Comparison of ENCODE assay signal across 32 cellular contexts in the genomic region with DNA sequence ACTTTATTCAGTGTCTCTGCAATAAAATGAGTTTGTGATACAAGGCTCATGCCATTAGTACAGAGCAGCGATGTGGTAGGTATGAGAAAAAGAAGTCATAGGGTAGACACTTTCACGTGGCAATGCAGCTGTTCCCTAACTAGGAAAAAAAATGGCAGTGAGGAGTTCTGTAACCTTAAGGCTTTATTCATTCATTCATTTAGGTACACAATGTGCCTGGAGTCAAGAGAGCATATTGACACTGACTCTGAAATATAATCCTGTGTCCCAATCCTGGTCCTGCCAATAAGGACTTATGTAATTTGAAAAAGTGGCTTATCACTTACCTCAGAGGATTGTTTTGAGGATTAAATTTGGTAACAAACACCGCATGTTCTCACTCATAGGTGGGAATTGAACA.
"Had no signal": no experiment of that assay in that cellular context is flagged by ENCODE, and none has a peak within 500 bp of the region (broad histone marks: within the 10 kb centered on the region; RNA-seq: fewer than 3 reads in every experiment).

No MANE protein-coding gene starts in this region.

- ATAC-seq: activated CD4-positive, alpha-beta T cell treated with anti-CD3 and anti-CD28 coated beads for 36 hours; activated CD8-positive, alpha-beta memory T cell treated with anti-CD3 and anti-CD28 coated beads, Interleukin-2, amount 10 ng/mL, durations not matched to agents 7 days and 5 days; activated CD8-positive, alpha-beta T cell treated with anti-CD3 and anti-CD28 coated beads, Interleukin-2, amount 10 ng/mL, durations not matched to agents 7 days and 5 days; activated naive CD8-positive, alpha-beta T cell treated with anti-CD3 and anti-CD28 coated beads, Interleukin-2, amount 50 U/mL, for 24 hours; body of pancreas; effector memory CD8-positive, alpha-beta T cell; foreskin keratinocyte had no signal

- H3K36me3 Mint-ChIP-seq: activated CD4-positive, alpha-beta memory T cell treated with anti-CD3 and anti-CD28 coated beads for 36 hours; activated CD8-positive, alpha-beta memory T cell treated with anti-CD3 and anti-CD28 coated beads, Interleukin-2, amount 10 ng/mL, durations not matched to agents 7 days and 5 days; activated naive CD8-positive, alpha-beta T cell treated with anti-CD3 and anti-CD28 coated beads for 36 hours had no signal

- DNase-seq: activated CD4-positive, alpha-beta memory T cell treated with anti-CD3 and anti-CD28 coated beads for 36 hours; activated CD4-positive, alpha-beta T cell treated with anti-CD3 and anti-CD28 coated beads for 36 hours; activated CD4-positive, alpha-beta T cell treated with anti-CD3 and anti-CD28 coated beads, Interleukin-2, amount 10 ng/mL, durations not matched to agents 24 days and 14 days; activated CD4-positive, CD25-positive, alpha-beta regulatory T cell; activated CD4-positive, CD25-positive, alpha-beta regulatory T cell treated with anti-CD3 and anti-CD28 coated beads, Interleukin-2, amount 50 U/mL, for 72 hours; activated CD8-positive, alpha-beta memory T cell treated with anti-CD3 and anti-CD28 coated beads, Interleukin-2, amount 10 ng/mL, durations not matched to agents 7 days and 5 days; activated CD8-positive, alpha-beta memory T cell treated with anti-CD3 and anti-CD28 coated beads, Interleukin-2, amount 50 U/mL, for 4 hours; activated CD8-positive, alpha-beta T cell treated with anti-CD3 and anti-CD28 coated beads, Interleukin-2, amount 10 ng/mL, durations not matched to agents 7 days and 5 days; activated effector memory CD4-positive, alpha-beta T cell treated with anti-CD3 and anti-CD28 coated beads, Interleukin-2, amount 50 U/mL, for 16 hours; activated naive CD4-positive, alpha-beta T cell treated with anti-CD3 and anti-CD28 coated beads for 36 hours; activated naive CD8-positive, alpha-beta T cell treated with anti-CD3 and anti-CD28 coated beads for 36 hours; activated naive CD8-positive, alpha-beta T cell treated with anti-CD3 and anti-CD28 coated beads, Interleukin-2, amount 50 U/mL, for 24 hours; activated T-cell treated with anti-CD3 and anti-CD28 coated beads, Interleukin-2, amount 50 U/mL, for 1 hour; activated T-cell treated with anti-CD3 and anti-CD28 coated beads, Interleukin-2, amount 50 U/mL, for 48 hours; adrenal gland; amygdala; aorta; body of pancreas; caudate nucleus; cortex of kidney; dermis blood vessel endothelial cell; effector CD4-positive, alpha-beta T cell; effector memory CD8-positive, alpha-beta T cell; erythroblast; foreskin keratinocyte; gastrocnemius medialis; glutamatergic neuron; heart left ventricle had no signal

- H3K9me3 Mint-ChIP-seq: activated CD4-positive, alpha-beta memory T cell treated with anti-CD3 and anti-CD28 coated beads for 36 hours; activated CD4-positive, alpha-beta T cell treated with anti-CD3 and anti-CD28 coated beads, Interleukin-2, amount 10 ng/mL, durations not matched to agents 24 days and 14 days; activated naive CD4-positive, alpha-beta T cell treated with anti-CD3 and anti-CD28 coated beads for 36 hours; activated naive CD4-positive, alpha-beta T cell treated with anti-CD3 and anti-CD28 coated beads, Interleukin-2, amount 50 U/mL, for 24 hours; activated naive CD8-positive, alpha-beta T cell treated with anti-CD3 and anti-CD28 coated beads for 36 hours; activated naive CD8-positive, alpha-beta T cell treated with anti-CD3 and anti-CD28 coated beads, Interleukin-2, amount 50 U/mL, for 24 hours; activated T-helper 1 cell treated with anti-CD3 and anti-CD28 coated beads, Interleukin-12 subunit alpha, Interleukin-12 subunit beta, Interleukin-2, Interleukin-4 antibody, amounts not matched to agents 30 ng/mL and 10 ng/mL and 1 ng/mL, durations not matched to agents 14 hours and 24 hours and 36 hours; activated T-helper 2 cell treated with anti-CD3 and anti-CD28 coated beads, Interferon-gamma antibody, Interleukin-2, Interleukin-4, amounts not matched to agents 10 μg/mL and 5 μg/mL and 100 μg/mL, durations not matched to agents 14 hours and 24 hours and 36 hours; effector memory CD8-positive, alpha-beta T cell; T-helper 2 cell treated with Interferon-gamma antibody and Interleukin-4, amounts not matched to agents 5 μg/mL and 100 μg/mL, for 36 hours had no signal

- H3K27ac Mint-ChIP-seq: activated CD4-positive, alpha-beta memory T cell treated with anti-CD3 and anti-CD28 coated beads for 36 hours; activated CD4-positive, alpha-beta T cell treated with anti-CD3 and anti-CD28 coated beads for 36 hours; activated CD4-positive, alpha-beta T cell treated with anti-CD3 and anti-CD28 coated beads, Interleukin-2, amount 10 ng/mL, durations not matched to agents 24 days and 14 days; activated CD8-positive, alpha-beta memory T cell treated with anti-CD3 and anti-CD28 coated beads, Interleukin-2, amount 10 ng/mL, durations not matched to agents 7 days and 5 days; activated CD8-positive, alpha-beta T cell treated with anti-CD3 and anti-CD28 coated beads, Interleukin-2, amount 10 ng/mL, durations not matched to agents 7 days and 5 days; activated naive CD4-positive, alpha-beta T cell treated with anti-CD3 and anti-CD28 coated beads for 36 hours; activated naive CD4-positive, alpha-beta T cell treated with anti-CD3 and anti-CD28 coated beads, Interleukin-2, amount 50 U/mL, for 24 hours; activated naive CD8-positive, alpha-beta T cell treated with anti-CD3 and anti-CD28 coated beads for 36 hours; activated naive CD8-positive, alpha-beta T cell treated with anti-CD3 and anti-CD28 coated beads, Interleukin-2, amount 50 U/mL, for 24 hours; activated T-helper 1 cell treated with anti-CD3 and anti-CD28 coated beads, Interleukin-12 subunit alpha, Interleukin-12 subunit beta, Interleukin-2, Interleukin-4 antibody, amounts not matched to agents 30 ng/mL and 10 ng/mL and 1 ng/mL, durations not matched to agents 14 hours and 24 hours and 36 hours; activated T-helper 2 cell treated with anti-CD3 and anti-CD28 coated beads, Interferon-gamma antibody, Interleukin-2, Interleukin-4, amounts not matched to agents 10 μg/mL and 5 μg/mL and 100 μg/mL, durations not matched to agents 14 hours and 24 hours and 36 hours; effector memory CD8-positive, alpha-beta T cell; T-helper 2 cell treated with Interferon-gamma antibody and Interleukin-4, amounts not matched to agents 5 μg/mL and 100 μg/mL, for 36 hours had no signal

- H3K4me1 Mint-ChIP-seq: activated CD4-positive, alpha-beta T cell treated with anti-CD3 and anti-CD28 coated beads for 36 hours; activated CD4-positive, alpha-beta T cell treated with anti-CD3 and anti-CD28 coated beads, Interleukin-2, amount 10 ng/mL, durations not matched to agents 24 days and 14 days; activated CD8-positive, alpha-beta memory T cell treated with anti-CD3 and anti-CD28 coated beads, Interleukin-2, amount 10 ng/mL, durations not matched to agents 7 days and 5 days; activated naive CD4-positive, alpha-beta T cell treated with anti-CD3 and anti-CD28 coated beads, Interleukin-2, amount 50 U/mL, for 24 hours; activated naive CD8-positive, alpha-beta T cell treated with anti-CD3 and anti-CD28 coated beads for 36 hours; activated naive CD8-positive, alpha-beta T cell treated with anti-CD3 and anti-CD28 coated beads, Interleukin-2, amount 50 U/mL, for 24 hours had no signal

- H3K4me3 Mint-ChIP-seq: activated CD4-positive, alpha-beta memory T cell treated with anti-CD3 and anti-CD28 coated beads for 36 hours; activated CD4-positive, alpha-beta T cell treated with anti-CD3 and anti-CD28 coated beads for 36 hours; activated CD4-positive, alpha-beta T cell treated with anti-CD3 and anti-CD28 coated beads, Interleukin-2, amount 10 ng/mL, durations not matched to agents 24 days and 14 days; activated CD8-positive, alpha-beta memory T cell treated with anti-CD3 and anti-CD28 coated beads, Interleukin-2, amount 10 ng/mL, durations not matched to agents 7 days and 5 days; activated CD8-positive, alpha-beta T cell treated with anti-CD3 and anti-CD28 coated beads, Interleukin-2, amount 10 ng/mL, durations not matched to agents 7 days and 5 days; activated naive CD4-positive, alpha-beta T cell treated with anti-CD3 and anti-CD28 coated beads for 36 hours; activated naive CD4-positive, alpha-beta T cell treated with anti-CD3 and anti-CD28 coated beads, Interleukin-2, amount 50 U/mL, for 24 hours; activated naive CD8-positive, alpha-beta T cell treated with anti-CD3 and anti-CD28 coated beads for 36 hours; activated naive CD8-positive, alpha-beta T cell treated with anti-CD3 and anti-CD28 coated beads, Interleukin-2, amount 50 U/mL, for 24 hours; activated T-helper 1 cell treated with anti-CD3 and anti-CD28 coated beads, Interleukin-12 subunit alpha, Interleukin-12 subunit beta, Interleukin-2, Interleukin-4 antibody, amounts not matched to agents 30 ng/mL and 10 ng/mL and 1 ng/mL, durations not matched to agents 14 hours and 24 hours and 36 hours; effector memory CD8-positive, alpha-beta T cell; T-helper 2 cell treated with Interferon-gamma antibody and Interleukin-4, amounts not matched to agents 5 μg/mL and 100 μg/mL, for 36 hours had no signal

- H3K27me3 Mint-ChIP-seq: activated CD4-positive, alpha-beta memory T cell treated with anti-CD3 and anti-CD28 coated beads for 36 hours; activated CD4-positive, alpha-beta T cell treated with anti-CD3 and anti-CD28 coated beads for 36 hours; activated CD4-positive, alpha-beta T cell treated with anti-CD3 and anti-CD28 coated beads, Interleukin-2, amount 10 ng/mL, durations not matched to agents 24 days and 14 days; activated CD8-positive, alpha-beta memory T cell treated with anti-CD3 and anti-CD28 coated beads, Interleukin-2, amount 10 ng/mL, durations not matched to agents 7 days and 5 days; activated naive CD4-positive, alpha-beta T cell treated with anti-CD3 and anti-CD28 coated beads, Interleukin-2, amount 50 U/mL, for 24 hours; activated naive CD8-positive, alpha-beta T cell treated with anti-CD3 and anti-CD28 coated beads for 36 hours; activated naive CD8-positive, alpha-beta T cell treated with anti-CD3 and anti-CD28 coated beads, Interleukin-2, amount 50 U/mL, for 24 hours had no signal
